ENCODE assay signal across 11 cellular contexts in the genomic region with DNA sequence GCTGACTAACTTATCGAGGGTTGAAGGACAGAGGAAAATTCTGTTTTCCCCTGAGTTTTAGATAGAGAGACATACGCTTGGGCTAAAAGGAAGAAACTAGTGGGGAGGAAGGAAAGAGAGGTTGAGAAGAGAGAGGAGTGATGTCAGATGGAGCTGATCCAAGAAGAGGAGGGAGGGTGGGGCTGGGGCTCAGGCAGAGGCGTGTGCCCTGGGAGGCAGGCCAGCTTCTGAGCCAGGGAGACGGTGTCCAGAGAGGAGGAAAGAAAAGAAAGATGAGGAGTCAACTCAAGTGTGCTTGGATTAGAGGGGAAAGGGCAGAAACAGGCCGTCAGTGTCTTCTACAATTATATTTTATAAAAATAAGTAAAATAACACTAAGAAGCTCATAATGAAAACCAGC. TPM values are rescaled to one million over a fixed set of nuclear protein-coding genes. Genes with fewer than 3 reads are reported as not detected.
A peak's percentile ranks its signal among the peaks of the same experiment; 100 is the strongest.
DNase-seq lines count a peak whose midpoint lies in the region; ATAC-seq, FAIRE-seq and TF ChIP-seq lines count a peak whose summit lies in the region.
"Had no signal": no experiment of that assay in that cellular context is flagged by ENCODE, and none has a peak within 500 bp of the region (broad histone marks: within the 10 kb centered on the region; RNA-seq: fewer than 3 reads in every experiment).

No MANE protein-coding gene starts in this region.

- no peak for TF ChIP-seq POLR2A in breast epithelium (IDR thresholded peaks at IDR 0.05)
- TF ChIP-seq POLR2A in transverse colon (IDR thresholded peaks at IDR 0.05) = no peak
- no peak for TF ChIP-seq POLR2A in GM12891 (IDR thresholded peaks at IDR 0.05; ENCODE audit: low read depth, low read length)

- no peaks in the 10 kb centered on the region for H3K9me3 ChIP-seq in breast epithelium
- no peaks in the 10 kb centered on the region for H3K9me3 ChIP-seq in right cardiac atrium (ENCODE audit: control insufficient read depth, low read length)
- H3K9me3 ChIP-seq in transverse colon = no peaks in the 10 kb centered on the region
- H3K9me3 ChIP-seq: lower lobe of right lung, SJCRH30 had no signal

- no peak for FAIRE-seq in GM12891 (lab: Jason Lieb, UNC)

- no peaks in the 10 kb centered on the region for H3K4me1 ChIP-seq in breast epithelium
- H3K4me1 ChIP-seq in right cardiac atrium (ENCODE audit: control insufficient read depth, insufficient read depth, low read length) = no peaks in the 10 kb centered on the region
- peaks cover 0 to 30% (median 14%) of the 10 kb centered on the region in 4 donors for H3K4me1 ChIP-seq in transverse colon
- H3K4me1 ChIP-seq: SJCRH30 had no signal

- 9% methylated on average over 5 of the region's 5 CpGs for WGBS in right cardiac atrium
- WGBS in transverse colon (ENCODE audit: low coverage in 1 of 2), 2 donors = 21 to 32% methylated on average over 5 of the region's 5 CpGs

- H3K36me3 ChIP-seq in breast epithelium (no peaks in the 10 kb centered on the region), transverse colon (no peaks in the 10 kb centered on the region)
- H3K36me3 ChIP-seq: lower lobe of right lung, SJCRH30 had no signal

- no peaks in the 10 kb centered on the region for H3K27me3 ChIP-seq in breast epithelium
- H3K27me3 ChIP-seq in right cardiac atrium (ENCODE audit: control insufficient read depth, insufficient read depth) = no peaks in the 10 kb centered on the region
- H3K27me3 ChIP-seq in transverse colon = no peaks in the 10 kb centered on the region
- H3K27me3 ChIP-seq: SJCRH30 had no signal

- no peak for TF ChIP-seq EP300 in transverse colon (IDR thresholded peaks at IDR 0.05; ENCODE audit: low read depth)

- H3K4me3 ChIP-seq in breast epithelium (no peak overlapping the region), right cardiac atrium (ENCODE audit: low read length) (no peak overlapping the region), transverse colon (no peak overlapping the region)
- H3K4me3 ChIP-seq: lower lobe of right lung, SJCRH30 had no signal

- ATAC-seq in right cardiac atrium (peak; percentile 58 to 65), GM21367 (IDR thresholded peaks at IDR 0.05; ENCODE audit: unreplicated experiment) (no peak), GM21529 (IDR thresholded peaks at IDR 0.05; ENCODE audit: unreplicated experiment) (no peak)
- ATAC-seq: lower lobe of right lung had no signal

- TF ChIP-seq CTCF in breast epithelium (IDR thresholded peaks at IDR 0.05) (no peak), transverse colon (IDR thresholded peaks at IDR 0.05) (no peak)

- DNase-seq in Kasumi-1 (lab: John Stamatoyannopoulos, UW) (peak; percentile 39 to 45), breast epithelium (ENCODE audit: low spot score in 2 of 2) (peak in 1 of 2 donors; percentile 51), right cardiac atrium (peak; percentile 80 to 91 (median 88)), transverse colon (peak; percentile 34), GM12891 (ENCODE audit: insufficient read length, low spot score) (no peak)
- DNase-seq: cortex of kidney, lower lobe of right lung, NCI-H187 had no signal

- in situ Hi-C loops in transverse colon (cut with MboI; ENCODE audit: low pct_ligation_motif_present in 1 of 4, low pct_unique_long_range_greater_than_20kb in 1 of 4, low sequenced_read_pairs in 3 of 4) = no loop called here

- intact Hi-C loops in breast epithelium (cut with DNase I; ENCODE audit: low total_unique reads) (no loop called here), right cardiac atrium (cut with DNase I) (loop anchor here in 1 of 4 donors (10.0 kb wide), 1 partner anchor 98 kb away; no protein-coding TSS in a partner anchor), transverse colon (cut with DNase I; ENCODE audit: low total_unique reads) (no loop called here)

- H3K27ac ChIP-seq in breast epithelium (peak overlapping the region; percentile 67 to 80), right cardiac atrium (ENCODE audit: low read length) (peak overlapping the region; percentile 66), transverse colon (peak overlapping the region in 1 of 4 donors; percentile 7)
- H3K27ac ChIP-seq: lower lobe of right lung, SJCRH30 had no signal

TF ChIP-seq in GM12891, 5 proteins besides CTCF, POLR2A, EP300 and RAD21:
- TF ChIP-seq PAX5 (IDR thresholded peaks at IDR 0.05; ENCODE audit: insufficient read depth, low read length, severe bottlenecking) (no peak), SPI1 (IDR thresholded peaks at IDR 0.05; ENCODE audit: low read depth, low read length) (no peak), TAF1 (IDR thresholded peaks at IDR 0.05; ENCODE audit: low read depth, low read length) (no peak), POU2F2 (IDR thresholded peaks at IDR 0.05; ENCODE audit: low read depth, low read length) (no peak), POLR2AphosphoS5 (IDR thresholded peaks at IDR 0.05; ENCODE audit: low read depth, low read length) (no peak)

RNA-seq across cellular contexts. Expression of gene EMILIN2, which starts 56.2 kb away (rescaled TPM):
- total RNA-seq in breast epithelium = 10 to 100 TPM; 23.9 to 45.1 (median 32.4) TPM
- 1 to 10 TPM; 6.4 to 8.4 (median 7.3) TPM for total RNA-seq in right cardiac atrium
- polyA plus RNA-seq in right cardiac atrium = 3.8 TPM
- total RNA-seq in transverse colon = 100 to 1,000 TPM in 1 of 4 donors, 10 to 100 TPM in 3; 12.0 to 145 (median 56.5) TPM
- polyA plus RNA-seq in GM12891 (2012; ENCODE audit: low read depth, missing spikeins) = 8.2 TPM

Comparison
In these comparisons a context has a peak if more than half of its experiments do, and no peak if none do; other contexts are left out.
1. ATAC-seq: peak in right cardiac atrium (2 of 2); none in GM21367 (single experiment) and GM21529 (single experiment).